21 cellular contexts compared by ENCODE assay signal in genomic region chr5:4386152-4386551, GRCh38.
"Had no signal": no experiment of that assay in that cellular context is flagged by ENCODE, and none has a peak within 500 bp of the region (broad histone marks: within the 10 kb centered on the region; RNA-seq: fewer than 3 reads in every experiment).

No MANE protein-coding gene starts in this region.

- H3K4me3 ChIP-seq: hepatocyte, left ventricle myocardium inferior, lung, psoas muscle, right atrium auricular region, right lobe of liver, smooth muscle cell, tibial nerve, vagina had no signal

- H3K27me3 ChIP-seq: hepatocyte, right atrium auricular region, right lobe of liver, tibial nerve, vagina had no signal

- H3K27ac ChIP-seq: hepatocyte, left ventricle myocardium inferior, parathyroid adenoma, psoas muscle, right atrium auricular region, right lobe of liver, tibial nerve, vagina had no signal

- ATAC-seq: naive thymus-derived CD8-positive, alpha-beta T cell; psoas muscle; right lobe of liver; stimulated activated memory B cell treated with anti-CD40 and anti-IgM and Interleukin-4, amounts not matched to agents 10 μg/mL and 1 μg/mL and 100 μg/mL, for 72 hours; stimulated activated naive CD8-positive, alpha-beta T cell treated with anti-CD3 and anti-CD28 coated beads, Interleukin-15, amount 100 ng/mL, for 72 hours had no signal

- H3K9me3 ChIP-seq: psoas muscle, right atrium auricular region, right lobe of liver, vagina had no signal

- H3K36me3 ChIP-seq: left ventricle myocardium inferior, right atrium auricular region, right lobe of liver, tibial nerve, vagina had no signal

- H3K4me1 ChIP-seq: left ventricle myocardium inferior, parathyroid adenoma, psoas muscle, right atrium auricular region, right lobe of liver, tibial nerve, vagina had no signal

- DNase-seq: islet precursor cell; left ventricle myocardium inferior; naive thymus-derived CD8-positive, alpha-beta T cell; nucleus accumbens; psoas muscle; right lobe of liver; stimulated activated CD4-positive, alpha-beta T cell treated with anti-CD3 and anti-CD28 coated beads, Interleukin-1b, Interleukin-23, amount 100 ng/mL, for 48 hours; stimulated activated CD4-positive, alpha-beta T cell treated with anti-CD3 and anti-CD28 coated beads, Interleukin-2, amount 100 ng/mL, for 48 hours; stimulated activated CD4-positive, alpha-beta T cell treated with anti-CD3 and anti-CD28 coated beads, Interleukin-4, amount 100 ng/mL, for 4 hours; stimulated activated CD8-positive, alpha-beta memory T cell treated with anti-CD3 and anti-CD28 coated beads, Interleukin-4, amount 100 ng/mL, for 48 hours; stimulated activated naive CD4-positive, alpha-beta T cell treated with Interleukin-2 at 50 U/mL for 16 hours; stimulated activated naive CD8-positive, alpha-beta T cell treated with anti-CD3 and anti-CD28 coated beads, Interleukin-15, amount 100 ng/mL, for 72 hours; substantia nigra had no signal
